Comparison of ENCODE assay signal across 10 cellular contexts in genomic region chr19:7879771-7880280, GRCh38. TPM values are rescaled to one million over a fixed set of nuclear protein-coding genes. Genes with fewer than 3 reads are reported as not detected.
DNase-seq lines count a peak whose midpoint lies in the region; ATAC-seq and TF ChIP-seq lines count a peak whose summit lies in the region.
"Not testable (repeated sequence)": the region's sequence is repeated elsewhere in the genome, so short reads cannot be mapped to it uniquely, and the experiment has no call there.
"Had no signal": no experiment of that assay in that cellular context is flagged by ENCODE, and none has a peak within 500 bp of the region (broad histone marks: within the 10 kb centered on the region; RNA-seq: fewer than 3 reads in every experiment).

No MANE protein-coding gene starts in this region.

- H3K27ac ChIP-seq in GM23248 = not testable (repeated sequence)

- not testable (repeated sequence) for H4K20me1 ChIP-seq in GM23248 (ENCODE audit: insufficient read depth)

- not testable (repeated sequence) for H3K9me2 ChIP-seq in GM23248 (ENCODE audit: insufficient read depth)

- H3K27ac Mint-ChIP-seq in WTC11; activated T-cell treated with anti-CD3 and anti-CD28 coated beads, Interleukin-2, amount 50 U/mL, for 72 hours; stimulated activated effector memory CD8-positive, alpha-beta T cell treated with anti-CD3 and anti-CD28 coated beads, Interleukin-12 subunit alpha, Interleukin-12 subunit beta, amount 100 ng/mL, for 72 hours: not testable (repeated sequence)

- not testable (repeated sequence) for H3K4me1 ChIP-seq in GM23248 (ENCODE audit: insufficient read depth)

- not testable (repeated sequence) for H3K4me3 Mint-ChIP-seq in WTC11; activated T-cell treated with anti-CD3 and anti-CD28 coated beads, Interleukin-2, amount 50 U/mL, for 72 hours; stimulated activated effector memory CD8-positive, alpha-beta T cell treated with anti-CD3 and anti-CD28 coated beads, Interleukin-12 subunit alpha, Interleukin-12 subunit beta, amount 100 ng/mL, for 72 hours

- POLR2A ChIA-PET in WTC11 (lab: Charles Lee) = not testable (repeated sequence)

- not testable (repeated sequence) for H3K9me3 Mint-ChIP-seq in WTC11; activated T-cell treated with anti-CD3 and anti-CD28 coated beads, Interleukin-2, amount 50 U/mL, for 72 hours; stimulated activated effector memory CD8-positive, alpha-beta T cell treated with anti-CD3 and anti-CD28 coated beads, Interleukin-12 subunit alpha, Interleukin-12 subunit beta, amount 100 ng/mL, for 72 hours

- not testable (repeated sequence) for H2AFZ ChIP-seq in GM23248

- not testable (repeated sequence) for H3F3A ChIP-seq in GM23248 (ENCODE audit: insufficient read depth)

- H3K36me3 ChIP-seq in GM23248 (ENCODE audit: low read depth) = not testable (repeated sequence)

- DNase-seq in GM23248 (peak; percentile 32), NB4 (ENCODE audit: low read depth) (peak; percentile 94), NCI-H69 (lab: John Stamatoyannopoulos, UW) (peak; percentile 52), Right ventricle myocardium inferior (ENCODE audit: missing footprints) (peak; percentile 64)
- not testable (repeated sequence) for DNase-seq in WTC11 (ENCODE audit: low spot score); activated T-cell treated with anti-CD3 and anti-CD28 coated beads, Interleukin-2, amount 50 U/mL, for 72 hours; stimulated activated effector memory CD8-positive, alpha-beta T cell treated with anti-CD3 and anti-CD28 coated beads, Interleukin-12 subunit alpha, Interleukin-12 subunit beta, amount 100 ng/mL, for 72 hours (ENCODE audit: low spot score in 2 of 2)

- H3K36me3 Mint-ChIP-seq in WTC11; activated T-cell treated with anti-CD3 and anti-CD28 coated beads, Interleukin-2, amount 50 U/mL, for 72 hours (ENCODE audit: insufficient read depth in 2 of 2); stimulated activated effector memory CD8-positive, alpha-beta T cell treated with anti-CD3 and anti-CD28 coated beads, Interleukin-12 subunit alpha, Interleukin-12 subunit beta, amount 100 ng/mL, for 72 hours: not testable (repeated sequence)

- not testable (repeated sequence) for H3K4me2 ChIP-seq in GM23248 (ENCODE audit: unreplicated experiment)

- not testable (repeated sequence) for TF ChIP-seq POLR2A in NB4 (IDR thresholded peaks at IDR 0.05; ENCODE audit: extremely low read depth, insufficient read length)

- not testable (repeated sequence) for H3K9me3 ChIP-seq in GM23248 (ENCODE audit: low read depth)

- in situ Hi-C loops in GM23248 (cut with MboI) = not testable (repeated sequence)

- H3K4me3 ChIP-seq in GM23248; NB4 (ENCODE audit: low read depth, low read length): not testable (repeated sequence)

- not testable (repeated sequence) for ATAC-seq in WTC11, Right ventricle myocardium inferior
- ATAC-seq in activated T-cell treated with anti-CD3 and anti-CD28 coated beads, Interleukin-2, amount 50 U/mL, for 72 hours (replicated peaks in 1 of 2) = peak; percentile 48 to 75
- ATAC-seq in stimulated activated effector memory CD8-positive, alpha-beta T cell treated with anti-CD3 and anti-CD28 coated beads, Interleukin-12 subunit alpha, Interleukin-12 subunit beta, amount 100 ng/mL, for 72 hours = peak; percentile 28

- peaks cover 24% of the 10 kb centered on the region for H3K27me3 Mint-ChIP-seq in WTC11 (ENCODE audit: low read depth)
- H3K27me3 Mint-ChIP-seq in activated T-cell treated with anti-CD3 and anti-CD28 coated beads, Interleukin-2, amount 50 U/mL, for 72 hours (ENCODE audit: low read depth) = not testable (repeated sequence)

- not testable (repeated sequence) for H3K4me1 Mint-ChIP-seq in WTC11; activated T-cell treated with anti-CD3 and anti-CD28 coated beads, Interleukin-2, amount 50 U/mL, for 72 hours (ENCODE audit: low read depth); stimulated activated effector memory CD8-positive, alpha-beta T cell treated with anti-CD3 and anti-CD28 coated beads, Interleukin-12 subunit alpha, Interleukin-12 subunit beta, amount 100 ng/mL, for 72 hours

- not testable (repeated sequence) for H3K9ac ChIP-seq in GM23248

- CTCF ChIA-PET in WTC11 (lab: Charles Lee) = interaction anchor here (0.9 to 1.4 kb wide), 4 partner anchors 11 to 29 kb away, joined by 3 to 9 read pairs (median 4); no protein-coding TSS in a partner anchor

- TF ChIP-seq CTCF in NB4 (IDR thresholded peaks at IDR 0.05; ENCODE audit: low read depth, low read length); WTC11 (IDR thresholded peaks at IDR 0.05): not testable (repeated sequence)

- H3K79me2 ChIP-seq in GM23248 (ENCODE audit: insufficient read depth) = not testable (repeated sequence)

- not testable (repeated sequence) for H3K27me3 ChIP-seq in GM23248 (replicated peaks; ENCODE audit: insufficient read depth)

- intact Hi-C loops in Right ventricle myocardium inferior (cut with DNase I) = not testable (repeated sequence)

- WGBS in GM23248 (ENCODE audit: low coverage in 1 of 2, low lambda C conversion rate in 2 of 2, missing lambda C conversion rate in 2 of 2), 2 experiments = 19 to 27% methylated on average over 22 of the region's 22 CpGs

TF ChIP-seq in WTC11, 78 proteins besides CTCF, POLR2A, EP300 and RAD21:
- peak; percentile 61; the same call in 1 of the 2 replicates for TF ChIP-seq HMGA2 (CRISPR knock-in tag; IDR thresholded peaks at IDR 0.05)

RNA-seq across cellular contexts. Expression of gene PRR36, which starts 5.6 kb away (rescaled TPM):
- total RNA-seq in GM23248 (2014; rRNA removed; shearing (Covaris generic)) = not detected in 2 replicates
- polyA plus RNA-seq in GM23248 (2016; fragmentation: Nextera tagmentation; extraction: Ambion mirVana) = 0.10 TPM in 1 of 2 replicates, not detected in the other
- 21.9 to 34.3 TPM (median 31.0 TPM) in 3 replicates for total RNA-seq in WTC11 (2021)
- under 1 TPM; 0.63 to 0.96 TPM for total RNA-seq in activated T-cell treated with anti-CD3 and anti-CD28 coated beads, Interleukin-2, amount 50 U/mL, for 72 hours
- not detected for total RNA-seq in Right ventricle myocardium inferior
- total RNA-seq: M059J had no signal
- polyA plus RNA-seq: IgD-negative memory B cell had no signal

RNA-seq across cellular contexts. Expression of gene LRRC8E, which starts 8.5 kb away (rescaled TPM):
- total RNA-seq in GM23248 (2014; rRNA removed; shearing (Covaris generic)) = 3.5 and 3.6 TPM in 2 replicates
- 3.7 and 4.0 TPM in 2 replicates for polyA plus RNA-seq in GM23248 (2016; fragmentation: Nextera tagmentation; extraction: Ambion mirVana)
- 3.0 to 3.6 TPM (median 3.1 TPM) in 3 replicates for total RNA-seq in WTC11 (2021)
- not detected for total RNA-seq in activated T-cell treated with anti-CD3 and anti-CD28 coated beads, Interleukin-2, amount 50 U/mL, for 72 hours
- total RNA-seq in Right ventricle myocardium inferior = 2.5 TPM
- total RNA-seq: CD4-positive, CD25-positive, alpha-beta regulatory T cell had no signal
- polyA plus RNA-seq: CD4-positive, CD25-positive, alpha-beta regulatory T cell; IgD-negative memory B cell had no signal

RNA-seq across cellular contexts. Expression of gene MAP2K7, which starts 23.9 kb away (rescaled TPM):
- total RNA-seq in GM23248 (2014; rRNA removed; shearing (Covaris generic)) = 9.7 and 14.8 TPM in 2 replicates
- 4.6 and 4.8 TPM in 2 replicates for polyA plus RNA-seq in GM23248 (2016; fragmentation: Nextera tagmentation; extraction: Ambion mirVana)
- total RNA-seq in WTC11 (2021) = 39.4 to 46.9 TPM (median 46.3 TPM) in 3 replicates
- 10 to 100 TPM; 40.2 to 40.3 TPM for total RNA-seq in activated T-cell treated with anti-CD3 and anti-CD28 coated beads, Interleukin-2, amount 50 U/mL, for 72 hours
- total RNA-seq in Right ventricle myocardium inferior = 28.0 TPM

RNA-seq across cellular contexts. Expression of gene TGFBR3L, which starts 34.8 kb away (rescaled TPM):
- 9.0 TPM in 1 of 2 replicates, not detected in the other for total RNA-seq in GM23248 (2014; rRNA removed; shearing (Covaris generic))
- 24.3 and 30.6 TPM in 2 replicates for polyA plus RNA-seq in GM23248 (2016; fragmentation: Nextera tagmentation; extraction: Ambion mirVana)
- total RNA-seq in WTC11 (2021) (4.1 to 7.4 TPM (median 6.5 TPM) in 3 replicates), Right ventricle myocardium inferior (7.2 TPM)
- total RNA-seq in activated T-cell treated with anti-CD3 and anti-CD28 coated beads, Interleukin-2, amount 50 U/mL, for 72 hours = 1 to 10 TPM; 7.4 to 9.7 TPM
- polyA plus RNA-seq: CD4-positive, CD25-positive, alpha-beta regulatory T cell; IgD-negative memory B cell had no signal

RNA-seq across cellular contexts. Expression of gene SNAPC2, which starts 40.3 kb away (rescaled TPM):
- 20.5 and 33.7 TPM in 2 replicates for total RNA-seq in GM23248 (2014; rRNA removed; shearing (Covaris generic))
- 47.2 and 49.4 TPM in 2 replicates for polyA plus RNA-seq in GM23248 (2016; fragmentation: Nextera tagmentation; extraction: Ambion mirVana)
- 23.2 to 24.3 TPM (median 23.7 TPM) in 3 replicates for total RNA-seq in WTC11 (2021)
- 10 to 100 TPM; 23.7 to 25.5 TPM for total RNA-seq in activated T-cell treated with anti-CD3 and anti-CD28 coated beads, Interleukin-2, amount 50 U/mL, for 72 hours
- total RNA-seq in Right ventricle myocardium inferior = 10.3 TPM

Comparison
In these comparisons a context has a peak if more than half of its experiments do, and no peak if none do; other contexts are left out.
1. RNA of gene PRR36, which starts 5.6 kb away (total RNA-seq): 21.9 to 34.3 TPM in WTC11; 0.63 to 0.96 TPM in activated T-cell treated with anti-CD3 and anti-CD28 coated beads, Interleukin-2, amount 50 U/mL, for 72 hours, not detected in Right ventricle myocardium inferior (single experiment) and not detected in GM23248; every median in the first group is over 10 times any median in the second.